13 cellular contexts compared by ENCODE assay signal in the genomic region with DNA sequence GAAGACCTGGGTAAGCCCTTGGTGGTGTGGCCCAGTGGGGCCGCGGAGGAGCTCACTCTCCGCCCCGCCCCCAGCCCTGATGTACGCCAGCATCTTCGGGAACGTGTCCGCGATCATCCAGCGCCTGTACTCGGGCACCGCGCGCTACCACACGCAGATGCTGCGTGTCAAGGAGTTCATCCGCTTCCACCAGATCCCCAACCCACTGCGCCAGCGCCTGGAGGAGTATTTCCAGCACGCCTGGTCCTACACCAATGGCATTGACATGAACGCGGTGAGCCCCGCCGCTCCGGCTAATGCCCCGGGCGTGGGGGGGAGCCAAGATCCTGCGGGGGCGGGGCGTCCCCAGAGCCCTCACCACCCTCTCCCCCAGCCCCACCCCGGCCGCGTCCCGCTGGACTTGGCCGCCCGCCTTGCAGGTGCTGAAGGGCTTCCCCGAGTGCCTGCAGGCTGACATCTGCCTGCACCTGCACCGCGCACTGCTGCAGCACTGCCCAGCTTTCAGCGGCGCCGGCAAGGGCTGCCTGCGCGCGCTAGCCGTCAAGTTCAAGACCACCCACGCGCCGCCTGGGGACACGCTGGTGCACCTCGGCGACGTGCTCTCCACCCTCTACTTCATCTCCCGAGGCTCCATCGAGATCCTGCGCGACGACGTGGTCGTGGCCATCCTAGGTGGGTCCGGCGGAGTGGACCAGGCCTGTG. TPM values are rescaled to one million over a fixed set of nuclear protein-coding genes. Genes with fewer than 3 reads are reported as not detected.
DNase-seq lines count a peak whose midpoint lies in the region; ATAC-seq and TF ChIP-seq lines count a peak whose summit lies in the region.
"Had no signal": no experiment of that assay in that cellular context is flagged by ENCODE, and none has a peak within 500 bp of the region (broad histone marks: within the 10 kb centered on the region; RNA-seq: fewer than 3 reads in every experiment).

No MANE protein-coding gene starts in this region.

- H3K9me3 ChIP-seq in iPS DF 6.9 (ENCODE audit: control insufficient read depth, insufficient read depth, low read length): no peaks in the 10 kb centered on the region
- H3K9me3 ChIP-seq: upper lobe of left lung had no signal

- TF ChIP-seq CTCF in activated B cell treated with CpG ODN at 0.5 μM for 24 hours (IDR thresholded peaks at IDR 0.05): no peak
- TF ChIP-seq CTCF in brain microvascular endothelial cell (IDR thresholded peaks at IDR 0.05; ENCODE audit: low read depth, low read length, missing control alignments): no peak

- H3K4me1 ChIP-seq in iPS DF 6.9 (ENCODE audit: control insufficient read depth, insufficient read depth, low read length): no peaks in the 10 kb centered on the region

- ATAC-seq in activated B cell treated with CpG ODN at 0.5 μM for 24 hours (ENCODE audit: low read depth): peak; percentile 31
- peak; percentile 74 to 77 for ATAC-seq in stimulated activated naive B cell treated with anti-CD40 and anti-IgM and Interleukin-4, amounts not matched to agents 10 μg/mL and 1 μg/mL and 100 μg/mL, for 72 hours (replicated peaks)
- ATAC-seq: HCT116 had no signal

- no peaks in the 10 kb centered on the region for H3K36me3 Mint-ChIP-seq in activated B cell treated with CpG ODN at 0.5 μM for 24 hours (ENCODE audit: low read depth)
- no peaks in the 10 kb centered on the region for H3K36me3 Mint-ChIP-seq in stimulated activated naive B cell treated with anti-CD40 and anti-IgM and Interleukin-4, amounts not matched to agents 10 μg/mL and 1 μg/mL and 100 μg/mL, for 72 hours
- H3K36me3 Mint-ChIP-seq: IgD-negative memory B cell had no signal

- H3K4me1 Mint-ChIP-seq in activated B cell treated with CpG ODN at 0.5 μM for 24 hours: peaks cover 6% of the 10 kb centered on the region
- peaks cover 2 to 9% of the 10 kb centered on the region in 2 donors for H3K4me1 Mint-ChIP-seq in stimulated activated naive B cell treated with anti-CD40 and anti-IgM and Interleukin-4, amounts not matched to agents 10 μg/mL and 1 μg/mL and 100 μg/mL, for 72 hours

- H3K27ac ChIP-seq in iPS DF 6.9 (ENCODE audit: low read length) (no peak overlapping the region), brain microvascular endothelial cell (no peak overlapping the region)
- H3K27ac ChIP-seq: upper lobe of left lung had no signal

- H3K4me3 ChIP-seq in iPS DF 6.9 (ENCODE audit: low read length) (peak overlapping the region; percentile 7; the same call in 1 of the 2 replicates), brain microvascular endothelial cell (ENCODE audit: low read depth, low read length) (no peak overlapping the region)

- no peaks in the 10 kb centered on the region for H3K9me3 Mint-ChIP-seq in activated B cell treated with CpG ODN at 0.5 μM for 24 hours
- no peaks in the 10 kb centered on the region for H3K9me3 Mint-ChIP-seq in stimulated activated naive B cell treated with anti-CD40 and anti-IgM and Interleukin-4, amounts not matched to agents 10 μg/mL and 1 μg/mL and 100 μg/mL, for 72 hours
- H3K9me3 Mint-ChIP-seq: IgD-negative memory B cell had no signal

- no peak overlapping the region for H3K27ac Mint-ChIP-seq in activated B cell treated with CpG ODN at 0.5 μM for 24 hours
- H3K27ac Mint-ChIP-seq in stimulated activated naive B cell treated with anti-CD40 and anti-IgM and Interleukin-4, amounts not matched to agents 10 μg/mL and 1 μg/mL and 100 μg/mL, for 72 hours: peak overlapping the region; percentile 22

- H3K36me3 ChIP-seq in iPS DF 6.9 (ENCODE audit: control insufficient read depth, insufficient read depth, low read length): no peaks in the 10 kb centered on the region
- H3K36me3 ChIP-seq in brain microvascular endothelial cell (replicated peaks): no peaks in the 10 kb centered on the region
- H3K36me3 ChIP-seq: upper lobe of left lung had no signal

- peaks cover 2% of the 10 kb centered on the region; the same call in 1 of the 2 replicates for H3K27me3 ChIP-seq in iPS DF 6.9 (ENCODE audit: control insufficient read depth, insufficient read depth, low read length)
- peaks cover 18% of the 10 kb centered on the region for H3K27me3 ChIP-seq in brain microvascular endothelial cell (replicated peaks)

- POLR2A ChIA-PET in activated B cell treated with CpG ODN at 0.5 μM for 24 hours (lab: Charles Lee): no interaction called here

- peak; percentile 18 for DNase-seq in activated T-cell treated with anti-CD3 and anti-CD28 coated beads for 48 hours (ENCODE audit: low read depth)
- DNase-seq in activated T-cell treated with anti-CD3 and anti-CD28 coated beads for 4 hours: no peak
- no peak for DNase-seq in activated B cell treated with CpG ODN at 0.5 μM for 24 hours
- no peak for DNase-seq in iPS DF 6.9 (ENCODE audit: low read depth, low spot score)
- DNase-seq in stimulated activated naive B cell treated with anti-CD40 and anti-IgM and Interleukin-4, amounts not matched to agents 10 μg/mL and 1 μg/mL and 100 μg/mL, for 72 hours: peak; percentile 8
- no peak for DNase-seq in HCEC 1CT
- no peak for DNase-seq in brain microvascular endothelial cell
- no peak for DNase-seq in dedifferentiated amniotic fluid mesenchymal stem cell (ENCODE audit: extremely low spot score)
- DNase-seq: AML-193 had no signal

- H3K4me3 Mint-ChIP-seq in activated B cell treated with CpG ODN at 0.5 μM for 24 hours: peak overlapping the region; percentile 46
- peak overlapping the region; percentile 67 to 71 for H3K4me3 Mint-ChIP-seq in stimulated activated naive B cell treated with anti-CD40 and anti-IgM and Interleukin-4, amounts not matched to agents 10 μg/mL and 1 μg/mL and 100 μg/mL, for 72 hours

- CTCF ChIA-PET in activated B cell treated with CpG ODN at 0.5 μM for 24 hours (lab: Charles Lee): no interaction called here

- in situ Hi-C loops in brain microvascular endothelial cell (cut with HindIII; ENCODE audit: low pct_ligation_motif_present, low sequenced_read_pairs): no loop called here

- H3K27me3 Mint-ChIP-seq in activated B cell treated with CpG ODN at 0.5 μM for 24 hours: peaks cover 38% of the 10 kb centered on the region
- peaks cover 53% of the 10 kb centered on the region in 2 donors for H3K27me3 Mint-ChIP-seq in stimulated activated naive B cell treated with anti-CD40 and anti-IgM and Interleukin-4, amounts not matched to agents 10 μg/mL and 1 μg/mL and 100 μg/mL, for 72 hours

- no CpG with 5 or more reads among the region's 62 CpGs for WGBS in iPS DF 6.9 (ENCODE audit: insufficient coverage, insufficient read length)

- intact Hi-C loops in activated B cell treated with CpG ODN at 0.5 μM for 24 hours (cut with micrococcal nuclease): no loop called here

RNA-seq across cellular contexts. Expression of a gene that starts 12.1 kb away (rescaled TPM):
- total RNA-seq in activated B cell treated with CpG ODN at 0.5 μM for 24 hours: 91.9 and 103 TPM in 2 replicates

RNA-seq across cellular contexts. Expression of a gene that starts 15.0 kb away (rescaled TPM):
- not detected in 2 replicates for total RNA-seq in activated B cell treated with CpG ODN at 0.5 μM for 24 hours
- total RNA-seq: activated CD8-positive, alpha-beta memory T cell treated with anti-CD3 and anti-CD28 coated beads for 36 hours had no signal

Comparison
In these comparisons a context has a peak if more than half of its experiments do, and no peak if none do; other contexts are left out.
1. DNase-seq: peak in activated T-cell treated with anti-CD3 and anti-CD28 coated beads for 48 hours (single experiment) and stimulated activated naive B cell treated with anti-CD40 and anti-IgM and Interleukin-4, amounts not matched to agents 10 μg/mL and 1 μg/mL and 100 μg/mL, for 72 hours (single experiment); none in activated T-cell treated with anti-CD3 and anti-CD28 coated beads for 4 hours (single experiment), activated B cell treated with CpG ODN at 0.5 μM for 24 hours (single experiment), iPS DF 6.9 (single experiment), HCEC 1CT (single experiment), brain microvascular endothelial cell (single experiment) and dedifferentiated amniotic fluid mesenchymal stem cell (single experiment).